28 cellular contexts compared by ENCODE assay signal in the genomic region with DNA sequence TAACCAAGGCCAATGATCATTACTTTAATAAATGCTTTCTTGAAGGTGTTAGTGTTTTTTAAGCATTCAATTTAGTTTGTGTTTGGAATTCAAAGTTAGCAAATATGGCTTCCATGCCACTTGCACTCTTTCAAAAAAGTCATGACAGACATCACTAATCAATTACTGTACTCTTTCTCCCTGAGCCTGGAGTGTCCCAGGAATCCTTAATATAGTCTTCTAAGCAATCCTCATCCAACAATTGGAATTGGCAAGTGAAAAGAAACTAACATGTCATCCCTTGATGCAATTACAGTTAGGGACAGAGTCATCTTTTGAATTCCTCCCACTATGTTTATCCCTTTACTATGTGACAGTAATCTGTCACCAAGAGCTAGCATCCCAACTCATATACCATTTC. TPM values are rescaled to one million over a fixed set of nuclear protein-coding genes. Genes with fewer than 3 reads are reported as not detected.
"Had no signal": no experiment of that assay in that cellular context is flagged by ENCODE, and none has a peak within 500 bp of the region (broad histone marks: within the 10 kb centered on the region; RNA-seq: fewer than 3 reads in every experiment).

No MANE protein-coding gene starts in this region.

- H3K9me3 Mint-ChIP-seq: brain; central memory CD8-positive, alpha-beta T cell; T-helper 1 cell treated with Interleukin-12 subunit alpha and Interleukin-12 subunit beta and Interleukin-4 antibody, amounts not matched to agents 30 μg/mL and 1 μg/mL, for 36 hours had no signal

- ATAC-seq: activated CD8-positive, alpha-beta T cell treated with anti-CD3 and anti-CD28 coated beads, Interleukin-2, amount 10 ng/mL, durations not matched to agents 7 days and 5 days; Right ventricle myocardium inferior; WTC11 had no signal

- H3K4me3 Mint-ChIP-seq: activated CD8-positive, alpha-beta T cell treated with anti-CD3 and anti-CD28 coated beads, Interleukin-2, amount 10 ng/mL, durations not matched to agents 7 days and 5 days; brain; central memory CD8-positive, alpha-beta T cell; T-helper 1 cell treated with Interleukin-12 subunit alpha and Interleukin-12 subunit beta and Interleukin-4 antibody, amounts not matched to agents 30 μg/mL and 1 μg/mL, for 36 hours; WTC11 had no signal

- H3K36me3 ChIP-seq: MG63 had no signal

- H3K36me3 Mint-ChIP-seq: brain, WTC11 had no signal

- FAIRE-seq: astrocyte had no signal

- H3K4me3 ChIP-seq: MG63 had no signal

- H3K27ac Mint-ChIP-seq: activated CD8-positive, alpha-beta T cell treated with anti-CD3 and anti-CD28 coated beads, Interleukin-2, amount 10 ng/mL, durations not matched to agents 7 days and 5 days; brain; T-helper 1 cell treated with Interleukin-12 subunit alpha and Interleukin-12 subunit beta and Interleukin-4 antibody, amounts not matched to agents 30 μg/mL and 1 μg/mL, for 36 hours; WTC11 had no signal

- DNase-seq: activated CD4-positive, alpha-beta T cell treated with anti-CD3 and anti-CD28 coated beads for 48 hours; activated CD4-positive, alpha-beta T cell treated with anti-CD3 and anti-CD28 coated beads, Interleukin-2, amount 50 U/mL, for 4 hours; activated CD4-positive, CD25-positive, alpha-beta regulatory T cell treated with anti-CD3 and anti-CD28 coated beads, Interleukin-2, amount 50 U/mL, for 72 hours; activated CD8-positive, alpha-beta T cell treated with anti-CD3 and anti-CD28 coated beads, Interleukin-2, amount 10 ng/mL, durations not matched to agents 7 days and 5 days; activated naive CD4-positive, alpha-beta T cell treated with anti-CD3 and anti-CD28 coated beads, Interleukin-2, amount 50 U/mL, for 16 hours; amygdala; cortex of kidney; MG63; MV-4-11; NCI-H1092 treated with DMSO at 0.1 percent for 48 hours; NCI-H1417 treated with DMSO at 0.1 percent for 48 hours; NCI-H1694; NCI-H2029; NCI-H2107; NCI-H2171 treated with DMSO at 0.1 percent for 48 hours; NCI-H226; NCI-H526; NCI-H774; SK-N-SH; T-helper 9 cell had no signal

- H3K9me3 ChIP-seq: MG63, SK-N-SH had no signal

RNA-seq across cellular contexts. Expression of gene GPR55, which starts 29.7 kb away (rescaled TPM):
- total RNA-seq: astrocyte, Right ventricle myocardium inferior, WTC11 had no signal
- polyA plus RNA-seq: SK-N-SH had no signal

RNA-seq across cellular contexts. Expression of gene SPATA3, which starts 41.2 kb away (rescaled TPM):
- total RNA-seq: astrocyte, NCI-H460, OCI-LY7, Right ventricle myocardium inferior, WTC11 had no signal
- polyA plus RNA-seq: SK-N-SH had no signal
